In the genomic region with DNA sequence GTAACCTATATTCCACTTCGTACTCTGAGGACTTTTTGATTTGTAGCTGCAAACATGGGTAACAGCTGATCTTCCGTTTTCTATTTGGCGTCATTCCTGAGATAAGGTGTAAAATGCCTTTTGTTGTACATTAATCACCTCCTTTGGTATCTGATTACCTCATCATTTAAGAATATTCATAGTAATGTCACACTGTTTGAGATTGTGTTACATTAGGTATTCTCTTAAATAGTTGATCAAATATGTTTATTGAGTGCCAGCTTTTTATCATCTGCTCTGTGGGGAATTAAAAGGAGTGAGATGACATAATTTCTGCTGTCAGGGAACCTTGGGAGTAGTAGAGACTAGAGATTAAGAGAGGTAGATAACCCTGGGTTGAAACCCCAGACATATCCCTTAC, we compare ENCODE assay signal across 19 cellular contexts.
"Had no signal": no experiment of that assay in that cellular context is flagged by ENCODE, and none has a peak within 500 bp of the region (broad histone marks: within the 10 kb centered on the region; RNA-seq: fewer than 3 reads in every experiment).

No MANE protein-coding gene starts in this region.

- H3K4me3 Mint-ChIP-seq: activated CD4-positive, alpha-beta memory T cell treated with anti-CD3 and anti-CD28 coated beads, Interleukin-2, amount 10 ng/mL, durations not matched to agents 7 days and 5 days; activated CD4-positive, alpha-beta T cell treated with anti-CD3 and anti-CD28 coated beads for 36 hours; activated CD8-positive, alpha-beta memory T cell treated with anti-CD3 and anti-CD28 coated beads, Interleukin-2, amount 10 ng/mL, durations not matched to agents 7 days and 5 days; activated naive CD8-positive, alpha-beta T cell; endodermal cell; memory B cell; naive thymus-derived CD8-positive, alpha-beta T cell; stimulated activated naive B cell treated with anti-CD40 and anti-IgM and Interleukin-4, amounts not matched to agents 10 μg/mL and 1 μg/mL and 100 μg/mL, for 72 hours; WTC11 had no signal

- ATAC-seq: activated CD4-positive, alpha-beta T cell treated with anti-CD3 and anti-CD28 coated beads for 36 hours; activated CD8-positive, alpha-beta memory T cell treated with anti-CD3 and anti-CD28 coated beads, Interleukin-2, amount 10 ng/mL, durations not matched to agents 7 days and 5 days; body of pancreas; naive thymus-derived CD8-positive, alpha-beta T cell; stimulated activated naive B cell treated with anti-CD40 and anti-IgM and Interleukin-4, amounts not matched to agents 10 μg/mL and 1 μg/mL and 100 μg/mL, for 72 hours; WTC11 had no signal

- H3K27ac Mint-ChIP-seq: activated CD4-positive, alpha-beta memory T cell treated with anti-CD3 and anti-CD28 coated beads, Interleukin-2, amount 10 ng/mL, durations not matched to agents 7 days and 5 days; activated CD4-positive, alpha-beta T cell treated with anti-CD3 and anti-CD28 coated beads for 36 hours; activated CD8-positive, alpha-beta memory T cell treated with anti-CD3 and anti-CD28 coated beads, Interleukin-2, amount 10 ng/mL, durations not matched to agents 7 days and 5 days; activated naive CD8-positive, alpha-beta T cell; endodermal cell; memory B cell; naive thymus-derived CD8-positive, alpha-beta T cell; stimulated activated naive B cell treated with anti-CD40 and anti-IgM and Interleukin-4, amounts not matched to agents 10 μg/mL and 1 μg/mL and 100 μg/mL, for 72 hours; WTC11 had no signal

- H3K4me3 ChIP-seq: body of pancreas had no signal

- H3K27ac ChIP-seq: body of pancreas, epithelial cell of prostate had no signal

- H3K36me3 Mint-ChIP-seq: activated naive CD8-positive, alpha-beta T cell; WTC11 had no signal

- DNase-seq: activated CD4-positive, alpha-beta memory T cell treated with anti-CD3 and anti-CD28 coated beads, Interleukin-2, amount 10 ng/mL, durations not matched to agents 7 days and 5 days; activated CD4-positive, alpha-beta T cell treated with anti-CD3 and anti-CD28 coated beads for 36 hours; activated CD8-positive, alpha-beta memory T cell treated with anti-CD3 and anti-CD28 coated beads, Interleukin-2, amount 10 ng/mL, durations not matched to agents 7 days and 5 days; amniotic stem cell; body of pancreas; central memory CD4-positive, alpha-beta T cell; dorsolateral prefrontal cortex; endodermal cell; foreskin melanocyte; head of caudate nucleus; kidney; naive thymus-derived CD8-positive, alpha-beta T cell; occipital lobe; posterior cingulate gyrus; stimulated activated naive B cell treated with anti-CD40 and anti-IgM and Interleukin-4, amounts not matched to agents 10 μg/mL and 1 μg/mL and 100 μg/mL, for 72 hours had no signal

- H3K9me3 Mint-ChIP-seq: activated CD4-positive, alpha-beta memory T cell treated with anti-CD3 and anti-CD28 coated beads, Interleukin-2, amount 10 ng/mL, durations not matched to agents 7 days and 5 days; endodermal cell; memory B cell; stimulated activated naive B cell treated with anti-CD40 and anti-IgM and Interleukin-4, amounts not matched to agents 10 μg/mL and 1 μg/mL and 100 μg/mL, for 72 hours; WTC11 had no signal

- H3K27me3 ChIP-seq: dorsolateral prefrontal cortex had no signal
